Comparison of ENCODE assay signal across 14 cellular contexts in genomic region chr7:38393874-38394273, GRCh38.
DNase-seq lines count a peak whose midpoint lies in the region; ATAC-seq and TF ChIP-seq lines count a peak whose summit lies in the region.
"Had no signal": no experiment of that assay in that cellular context is flagged by ENCODE, and none has a peak within 500 bp of the region (broad histone marks: within the 10 kb centered on the region; RNA-seq: fewer than 3 reads in every experiment).

No MANE protein-coding gene starts in this region.

- in situ Hi-C loops in GM13977 (cut with MboI; ENCODE audit: low pct_unique_long_range_greater_than_20kb, low sequenced_read_pairs, unreplicated experiment) = no loop called here

- CTCF ChIA-PET in activated B cell treated with CpG ODN at 0.5 μM for 24 hours (lab: Charles Lee) = interaction anchor here (0.6 to 1.2 kb wide), 4 partner anchors 17 to 26 kb away, joined by 3 to 4 read pairs (median 4); no protein-coding TSS in a partner anchor

- POLR2A ChIA-PET in activated B cell treated with CpG ODN at 0.5 μM for 24 hours (lab: Charles Lee) = no interaction called here

- H3K4me3 Mint-ChIP-seq in activated B cell treated with CpG ODN at 0.5 μM for 24 hours = no peak overlapping the region
- H3K4me3 Mint-ChIP-seq: activated CD8-positive, alpha-beta T cell treated with anti-CD3 and anti-CD28 coated beads, Interleukin-2, amount 10 ng/mL, durations not matched to agents 7 days and 5 days; GM23338; natural killer cell had no signal

- H3K36me3 Mint-ChIP-seq in activated B cell treated with CpG ODN at 0.5 μM for 24 hours (ENCODE audit: low read depth) = no peaks in the 10 kb centered on the region
- H3K36me3 Mint-ChIP-seq: natural killer cell had no signal

- H3K9me3 Mint-ChIP-seq in activated B cell treated with CpG ODN at 0.5 μM for 24 hours = no peaks in the 10 kb centered on the region
- H3K9me3 Mint-ChIP-seq: GM23338, natural killer cell had no signal

- intact Hi-C loops in activated B cell treated with CpG ODN at 0.5 μM for 24 hours (cut with micrococcal nuclease) = no loop called here
- intact Hi-C loops in head of caudate nucleus (cut with DNase I) = no loop called here

- H3K4me1 Mint-ChIP-seq in activated B cell treated with CpG ODN at 0.5 μM for 24 hours = peaks cover 17% of the 10 kb centered on the region

- H3K27me3 Mint-ChIP-seq in activated B cell treated with CpG ODN at 0.5 μM for 24 hours = no peaks in the 10 kb centered on the region

- no peak overlapping the region for H3K27ac Mint-ChIP-seq in activated B cell treated with CpG ODN at 0.5 μM for 24 hours
- H3K27ac Mint-ChIP-seq: activated CD8-positive, alpha-beta T cell treated with anti-CD3 and anti-CD28 coated beads, Interleukin-2, amount 10 ng/mL, durations not matched to agents 7 days and 5 days; GM23338 had no signal

- no peak for TF ChIP-seq CTCF in GM13977 (IDR thresholded peaks at IDR 0.05; ENCODE audit: extremely low read depth, insufficient read depth, missing control alignments)
- TF ChIP-seq CTCF in GM20000 (IDR thresholded peaks at IDR 0.05; ENCODE audit: extremely low read depth, missing control alignments) = no peak
- TF ChIP-seq CTCF in activated B cell treated with CpG ODN at 0.5 μM for 24 hours (IDR thresholded peaks at IDR 0.05) = no peak

- ATAC-seq in HG02852 (IDR thresholded peaks at IDR 0.05; ENCODE audit: unreplicated experiment) = peak; percentile 65
- peak; percentile 42 for ATAC-seq in activated B cell treated with CpG ODN at 0.5 μM for 24 hours (ENCODE audit: low read depth)
- ATAC-seq: activated CD8-positive, alpha-beta T cell treated with anti-CD3 and anti-CD28 coated beads, Interleukin-2, amount 10 ng/mL, durations not matched to agents 7 days and 5 days; natural killer cell had no signal

- DNase-seq in GM13977 (ENCODE audit: low spot score) = peak; percentile 29
- DNase-seq in GM20000 (ENCODE audit: low spot score) = peak; percentile 26
- no peak for DNase-seq in activated B cell treated with CpG ODN at 0.5 μM for 24 hours
- no peak for DNase-seq in head of caudate nucleus
- no peak for DNase-seq in SHP77 (lab: John Stamatoyannopoulos, UW)
- no peak for DNase-seq in dedifferentiated amniotic fluid mesenchymal stem cell (ENCODE audit: extremely low spot score)
- DNase-seq in COR-L47 (lab: John Stamatoyannopoulos, UW) = no peak
- DNase-seq: activated CD8-positive, alpha-beta T cell treated with anti-CD3 and anti-CD28 coated beads, Interleukin-2, amount 10 ng/mL, durations not matched to agents 7 days and 5 days; natural killer cell; NCI-H2171; SJCRH30; transverse colon had no signal

Comparison
In these comparisons a context has a peak if more than half of its experiments do, and no peak if none do; other contexts are left out.
1. DNase-seq: peak in GM13977 (single experiment) and GM20000 (single experiment); none in activated B cell treated with CpG ODN at 0.5 μM for 24 hours (single experiment), head of caudate nucleus (0 of 42), SHP77 (0 of 2), dedifferentiated amniotic fluid mesenchymal stem cell (single experiment) and COR-L47 (single experiment).